Comparison of ENCODE assay signal across 8 cellular contexts in genomic region chr4:26985836-26986235, GRCh38.
DNase-seq lines count a peak whose midpoint lies in the region; ATAC-seq and TF ChIP-seq lines count a peak whose summit lies in the region.

No MANE protein-coding gene starts in this region.

- peak overlapping the region; percentile 65 for H3K27ac Mint-ChIP-seq in activated T-helper 17 cell treated with anti-CD3 and anti-CD28 coated beads, Interleukin-2, amount 50 U/mL, for 72 hours
- H3K27ac Mint-ChIP-seq in nephron progenitor cell, result no peak overlapping the region

- H3K4me1 Mint-ChIP-seq in activated T-helper 17 cell treated with anti-CD3 and anti-CD28 coated beads, Interleukin-2, amount 50 U/mL, for 72 hours, result peaks cover 19% of the 10 kb centered on the region
- peaks cover 30% of the 10 kb centered on the region for H3K4me1 Mint-ChIP-seq in nephron progenitor cell

- DNase-seq in GDM1 (lab: John Stamatoyannopoulos, UW) (peak; percentile 37), nephron progenitor cell (no peak), SIG-M5 (lab: John Stamatoyannopoulos, UW) (no peak), EL (no peak), putamen (ENCODE audit: low spot score) (no peak)

- peak overlapping the region; percentile 53 for H3K4me3 Mint-ChIP-seq in activated T-helper 17 cell treated with anti-CD3 and anti-CD28 coated beads, Interleukin-2, amount 50 U/mL, for 72 hours
- H3K4me3 Mint-ChIP-seq in nephron progenitor cell, result no peak overlapping the region

- peak; percentile 98 for ATAC-seq in GM19463 (IDR thresholded peaks at IDR 0.05; ENCODE audit: unreplicated experiment)
- peak; percentile 68 for ATAC-seq in HG03439 (IDR thresholded peaks at IDR 0.05; ENCODE audit: unreplicated experiment)
- ATAC-seq in activated T-helper 17 cell treated with anti-CD3 and anti-CD28 coated beads, Interleukin-2, amount 50 U/mL, for 72 hours (replicated peaks), result peak; percentile 95

- peaks cover 16% of the 10 kb centered on the region for H3K36me3 Mint-ChIP-seq in activated T-helper 17 cell treated with anti-CD3 and anti-CD28 coated beads, Interleukin-2, amount 50 U/mL, for 72 hours (ENCODE audit: low read depth)
- H3K36me3 Mint-ChIP-seq in nephron progenitor cell (ENCODE audit: low read depth), result peaks cover 23% of the 10 kb centered on the region

- TF ChIP-seq CTCF in nephron progenitor cell (IDR thresholded peaks at IDR 0.05), result no peak

- H3K9me3 Mint-ChIP-seq in activated T-helper 17 cell treated with anti-CD3 and anti-CD28 coated beads, Interleukin-2, amount 50 U/mL, for 72 hours, result no peaks in the 10 kb centered on the region
- H3K9me3 Mint-ChIP-seq in nephron progenitor cell, result peaks cover 10% of the 10 kb centered on the region

- H3K27me3 Mint-ChIP-seq in activated T-helper 17 cell treated with anti-CD3 and anti-CD28 coated beads, Interleukin-2, amount 50 U/mL, for 72 hours, result no peaks in the 10 kb centered on the region
- no peaks in the 10 kb centered on the region for H3K27me3 Mint-ChIP-seq in nephron progenitor cell (ENCODE audit: low read depth, poor library complexity)
